Comparison of ENCODE assay signal across 11 cellular contexts in the genomic region with DNA sequence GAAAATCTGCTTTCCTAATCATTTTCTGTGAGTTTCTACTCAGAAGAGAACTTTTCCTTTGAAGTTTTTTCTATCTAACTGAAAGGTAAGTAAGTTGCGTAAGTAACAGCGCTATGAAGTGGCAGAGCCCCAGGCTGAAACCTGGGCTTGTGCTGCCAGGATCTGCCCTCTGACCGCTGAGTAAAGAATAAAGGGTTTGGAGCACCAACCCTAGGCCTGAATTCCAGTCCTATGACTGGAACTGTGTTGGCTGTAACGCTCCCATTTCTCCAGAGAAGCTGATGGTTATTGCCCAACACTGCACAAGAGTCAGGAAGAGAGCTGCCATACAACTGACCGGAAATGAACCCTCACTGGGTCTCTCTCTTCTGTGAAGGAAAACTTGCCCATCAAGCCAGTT.
DNase-seq lines count a peak whose midpoint lies in the region; ATAC-seq, FAIRE-seq and TF ChIP-seq lines count a peak whose summit lies in the region.
"Had no signal": no experiment of that assay in that cellular context is flagged by ENCODE, and none has a peak within 500 bp of the region (broad histone marks: within the 10 kb centered on the region; RNA-seq: fewer than 3 reads in every experiment).

No MANE protein-coding gene starts in this region.

- no peak overlapping the region for H2AFZ ChIP-seq in hepatocyte
- peak overlapping the region; percentile 67 for H2AFZ ChIP-seq in smooth muscle cell (ENCODE audit: low read depth)
- H2AFZ ChIP-seq in Karpas-422 (ENCODE audit: low read length): no peak overlapping the region

- TF ChIP-seq POLR2A in H54 (IDR thresholded peaks at IDR 0.05; ENCODE audit: low read depth, low read length): no peak

- H3K4me3 Mint-ChIP-seq in activated T-cell treated with anti-CD3 and anti-CD28 coated beads, Interleukin-2, amount 50 U/mL, for 72 hours: no peak overlapping the region
- H3K4me3 Mint-ChIP-seq: activated CD4-positive, alpha-beta T cell treated with anti-CD3 and anti-CD28 coated beads, Interleukin-2, amount 10 ng/mL, durations not matched to agents 7 days and 5 days had no signal

- peak; percentile 58 for DNase-seq in H54 (ENCODE audit: insufficient read length, low spot score)
- DNase-seq in amniotic stem cell (lab: John Stamatoyannopoulos, UW): peak; percentile 42
- peak; percentile 67 for DNase-seq in hepatocyte (ENCODE audit: low spot score)
- DNase-seq in smooth muscle cell (lab: John Stamatoyannopoulos, UW; ENCODE audit: unreplicated experiment): no peak
- no peak for DNase-seq in Karpas-422
- DNase-seq in activated CD4-positive, CD25-positive, alpha-beta regulatory T cell treated with anti-CD3 and anti-CD28 coated beads, Interleukin-2, amount 50 U/mL, for 72 hours: no peak
- DNase-seq in activated T-cell treated with anti-CD3 and anti-CD28 coated beads, Interleukin-2, amount 50 U/mL, for 72 hours: no peak
- DNase-seq in GDM1 (lab: John Stamatoyannopoulos, UW): no peak
- DNase-seq: activated CD4-positive, alpha-beta T cell treated with anti-CD3 and anti-CD28 coated beads, Interleukin-2, amount 10 ng/mL, durations not matched to agents 7 days and 5 days; NCI-H1105; stimulated activated CD4-positive, alpha-beta T cell treated with anti-CD3 and anti-CD28 coated beads, Interleukin-2, amount 100 ng/mL, for 24 hours had no signal

- H4K20me1 ChIP-seq in hepatocyte (ENCODE audit: insufficient read depth, poor library complexity, severe bottlenecking) (no peaks in the 10 kb centered on the region), smooth muscle cell (ENCODE audit: low read depth) (no peaks in the 10 kb centered on the region), Karpas-422 (ENCODE audit: insufficient read depth, low read depth, low read length) (no peaks in the 10 kb centered on the region)

- H3K4me1 ChIP-seq in hepatocyte (ENCODE audit: insufficient read depth) (peaks cover 4% of the 10 kb centered on the region), smooth muscle cell (ENCODE audit: low read depth) (no peaks in the 10 kb centered on the region), Karpas-422 (ENCODE audit: low read length) (no peaks in the 10 kb centered on the region)

- no peak overlapping the region for H3K9ac ChIP-seq in smooth muscle cell (ENCODE audit: low read depth)
- H3K9ac ChIP-seq in Karpas-422 (ENCODE audit: low read length): no peak overlapping the region

- H3K4me2 ChIP-seq in hepatocyte (no peak overlapping the region), smooth muscle cell (peak overlapping the region; percentile 7), Karpas-422 (ENCODE audit: low read depth, low read length, poor library complexity, severe bottlenecking) (no peak overlapping the region)

- TF ChIP-seq CTCF in hepatocyte (IDR thresholded peaks at IDR 0.05; ENCODE audit: poor library complexity) (no peak), smooth muscle cell (IDR thresholded peaks at IDR 0.05; ENCODE audit: borderline replicate concordance, insufficient read depth, poor library complexity, severe bottlenecking) (no peak)

- H3K9me3 ChIP-seq in hepatocyte (ENCODE audit: low read depth) (no peaks in the 10 kb centered on the region), smooth muscle cell (replicated peaks; ENCODE audit: low read depth) (no peaks in the 10 kb centered on the region), Karpas-422 (ENCODE audit: low read length) (no peaks in the 10 kb centered on the region)

- no peaks in the 10 kb centered on the region for H3K36me3 Mint-ChIP-seq in activated T-cell treated with anti-CD3 and anti-CD28 coated beads, Interleukin-2, amount 50 U/mL, for 72 hours (ENCODE audit: insufficient read depth in 2 of 2)

- no peaks in the 10 kb centered on the region for H3K9me3 Mint-ChIP-seq in activated T-cell treated with anti-CD3 and anti-CD28 coated beads, Interleukin-2, amount 50 U/mL, for 72 hours
- H3K9me3 Mint-ChIP-seq: activated CD4-positive, alpha-beta T cell treated with anti-CD3 and anti-CD28 coated beads, Interleukin-2, amount 10 ng/mL, durations not matched to agents 7 days and 5 days had no signal

- H3K36me3 ChIP-seq in hepatocyte (replicated peaks; ENCODE audit: insufficient read depth, low read depth) (no peaks in the 10 kb centered on the region), smooth muscle cell (ENCODE audit: low read depth) (no peaks in the 10 kb centered on the region), Karpas-422 (ENCODE audit: insufficient read depth, low read length) (no peaks in the 10 kb centered on the region)

- no peaks in the 10 kb centered on the region for H3K9me2 ChIP-seq in hepatocyte (replicated peaks; ENCODE audit: insufficient read depth)
- H3K9me2 ChIP-seq in Karpas-422 (replicated peaks; ENCODE audit: insufficient read depth, low read length): no peaks in the 10 kb centered on the region

- peaks cover 11% of the 10 kb centered on the region for H3K27me3 Mint-ChIP-seq in activated T-cell treated with anti-CD3 and anti-CD28 coated beads, Interleukin-2, amount 50 U/mL, for 72 hours (ENCODE audit: low read depth)

- H3K79me2 ChIP-seq in hepatocyte (no peaks in the 10 kb centered on the region), smooth muscle cell (ENCODE audit: low read depth) (no peaks in the 10 kb centered on the region), Karpas-422 (ENCODE audit: low read length) (no peaks in the 10 kb centered on the region)

- FAIRE-seq in H54 (lab: Jason Lieb, UNC): peak; percentile 92

- no peak for ATAC-seq in activated T-cell treated with anti-CD3 and anti-CD28 coated beads, Interleukin-2, amount 50 U/mL, for 72 hours (replicated peaks in 1 of 2)

- peaks cover 14% of the 10 kb centered on the region for H3K4me1 Mint-ChIP-seq in activated T-cell treated with anti-CD3 and anti-CD28 coated beads, Interleukin-2, amount 50 U/mL, for 72 hours (ENCODE audit: low read depth)
- H3K4me1 Mint-ChIP-seq: activated CD4-positive, alpha-beta T cell treated with anti-CD3 and anti-CD28 coated beads, Interleukin-2, amount 10 ng/mL, durations not matched to agents 7 days and 5 days had no signal

- WGBS in hepatocyte (ENCODE audit: low lambda C conversion rate, missing lambda C conversion rate): 56% methylated on average over 5 of the region's 5 CpGs
- 48% methylated on average over 5 of the region's 5 CpGs for WGBS in smooth muscle cell (ENCODE audit: low lambda C conversion rate)

- peak overlapping the region; percentile 34 for H3K27ac ChIP-seq in hepatocyte
- H3K27ac ChIP-seq in smooth muscle cell (ENCODE audit: low read depth): peak overlapping the region; percentile 44
- H3K27ac ChIP-seq in Karpas-422 (ENCODE audit: low read length): no peak overlapping the region

- H3K27me3 ChIP-seq in hepatocyte (peaks cover 16% of the 10 kb centered on the region), smooth muscle cell (ENCODE audit: low read depth) (peaks cover 6% of the 10 kb centered on the region), Karpas-422 (ENCODE audit: low read length) (no peaks in the 10 kb centered on the region)

- H3K27ac Mint-ChIP-seq in activated T-cell treated with anti-CD3 and anti-CD28 coated beads, Interleukin-2, amount 50 U/mL, for 72 hours: no peak overlapping the region

- H3F3A ChIP-seq in smooth muscle cell (ENCODE audit: low read depth): no peaks in the 10 kb centered on the region

- H3K4me3 ChIP-seq in hepatocyte (no peak overlapping the region), smooth muscle cell (no peak overlapping the region), Karpas-422 (ENCODE audit: low read length) (no peak overlapping the region)

Comparison
In these comparisons a context has a peak if more than half of its experiments do, and no peak if none do; other contexts are left out.
1. DNase-seq: peak in H54 (single experiment), amniotic stem cell (single experiment) and hepatocyte (single experiment); none in smooth muscle cell (single experiment), Karpas-422 (single experiment), activated CD4-positive, CD25-positive, alpha-beta regulatory T cell treated with anti-CD3 and anti-CD28 coated beads, Interleukin-2, amount 50 U/mL, for 72 hours (single experiment), activated T-cell treated with anti-CD3 and anti-CD28 coated beads, Interleukin-2, amount 50 U/mL, for 72 hours (0 of 2) and GDM1 (single experiment).